ENCODE assay signal across 1 cellular context in genomic region chr17:1259910-1260389, GRCh38.
TF ChIP-seq lines count a peak whose summit lies in the region.

No MANE protein-coding gene starts in this region.

TF ChIP-seq in HCT116, 20 proteins besides CTCF, POLR2A, EP300 and RAD21 (continued from another document):
- TF ChIP-seq REST (IDR thresholded peaks at IDR 0.05; ENCODE audit: low read depth), result no peak
- TF ChIP-seq EZH2phosphoT487 (IDR thresholded peaks at IDR 0.05; ENCODE audit: borderline replicate concordance), result no peak
- no peak for TF ChIP-seq SP1 (IDR thresholded peaks at IDR 0.05; ENCODE audit: low read depth)
- TF ChIP-seq CBX3 (IDR thresholded peaks at IDR 0.05; ENCODE audit: low read depth), result no peak
- TF ChIP-seq POLR2AphosphoS5 (IDR thresholded peaks at IDR 0.05; ENCODE audit: low read depth, low read length), result no peak
- no peak for TF ChIP-seq ZFX (IDR thresholded peaks at IDR 0.05)
